Comparison of ENCODE assay signal across 15 cellular contexts in the genomic region with DNA sequence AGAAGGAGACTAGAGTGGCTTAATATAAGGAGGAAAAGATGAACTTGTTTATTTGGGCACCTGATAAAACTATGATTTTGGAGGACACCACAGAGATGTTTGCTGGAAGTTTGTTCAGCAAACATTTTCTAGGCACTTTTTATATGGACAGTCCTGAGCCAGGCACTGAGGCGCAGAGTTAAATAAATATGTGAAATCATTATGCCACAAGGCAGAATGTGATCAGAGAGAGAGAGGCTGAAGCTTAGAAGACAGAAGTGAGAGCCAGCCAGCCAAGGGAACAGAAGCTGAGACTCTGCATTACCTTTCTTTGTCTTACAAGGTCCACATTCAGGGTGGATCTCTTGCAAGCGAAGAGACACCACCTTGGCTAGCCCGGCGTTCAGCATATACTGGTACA. TPM values are rescaled to one million over a fixed set of nuclear protein-coding genes. Genes with fewer than 3 reads are reported as not detected.
DNase-seq lines count a peak whose midpoint lies in the region; TF ChIP-seq lines count a peak whose summit lies in the region.
"Had no signal": no experiment of that assay in that cellular context is flagged by ENCODE, and none has a peak within 500 bp of the region (broad histone marks: within the 10 kb centered on the region; RNA-seq: fewer than 3 reads in every experiment).

No MANE protein-coding gene starts in this region.

- no peaks in the 10 kb centered on the region for H3K27me3 ChIP-seq in breast epithelium
- no peaks in the 10 kb centered on the region for H3K27me3 ChIP-seq in prostate gland (replicated peaks; ENCODE audit: insufficient read depth)
- no peaks in the 10 kb centered on the region for H3K27me3 ChIP-seq in tibial artery
- H3K27me3 ChIP-seq: BLaER1 treated with 17β-estradiol and CSF1 and Interleukin-3, amounts not matched to agents 10 nM and 100 nM had no signal

- DNase-seq in MCF 10A (ENCODE audit: unreplicated experiment), result no peak
- DNase-seq in breast epithelium (ENCODE audit: low spot score in 2 of 2), result no peak
- DNase-seq in activated T-helper 1 cell treated with anti-CD3 and anti-CD28 coated beads, Interleukin-12 subunit alpha, Interleukin-12 subunit beta, Interleukin-2, Interleukin-4 antibody, amounts not matched to agents 30 ng/mL and 10 ng/mL and 1 ng/mL, durations not matched to agents 14 hours and 24 hours and 36 hours (ENCODE audit: low spot score), result no peak
- peak; percentile 65 for DNase-seq in prostate gland (ENCODE audit: low spot score)
- DNase-seq in tibial artery, result no peak
- DNase-seq in GF-D8 (lab: John Stamatoyannopoulos, UW), result no peak
- no peak for DNase-seq in T-helper 2 cell
- DNase-seq: ACHN; Calu3; CD4-positive, alpha-beta T cell; DMS 273 treated with DMSO at 0.1 percent for 48 hours; GM23248 had no signal

- intact Hi-C loops in MCF 10A (cut with micrococcal nuclease) (no loop called here), breast epithelium (cut with DNase I; ENCODE audit: low total_unique reads) (no loop called here), prostate gland (cut with DNase I) (no loop called here), tibial artery (cut with DNase I; ENCODE audit: low total_unique reads) (no loop called here)
- intact Hi-C loops in activated T-helper 1 cell treated with anti-CD3 and anti-CD28 coated beads, Interleukin-12 subunit alpha, Interleukin-12 subunit beta, Interleukin-2, Interleukin-4 antibody, amounts not matched to agents 30 ng/mL and 10 ng/mL and 1 ng/mL, durations not matched to agents 14 hours and 24 hours and 36 hours (cut with micrococcal nuclease), result no loop called here

- CTCF ChIA-PET in MCF 10A (lab: Yijun Ruan, JAX), result no interaction called here

- H3K4me3 ChIP-seq in breast epithelium, result no peak overlapping the region
- H3K4me3 ChIP-seq in prostate gland, result no peak overlapping the region
- H3K4me3 ChIP-seq in tibial artery, result no peak overlapping the region
- H3K4me3 ChIP-seq: BLaER1 treated with 17β-estradiol and CSF1 and Interleukin-3, amounts not matched to agents 10 nM and 100 nM; GM12878; GM23248 had no signal

- no peak overlapping the region for H3K4me3 Mint-ChIP-seq in MCF 10A (ENCODE audit: unreplicated experiment)
- H3K4me3 Mint-ChIP-seq in activated T-helper 1 cell treated with anti-CD3 and anti-CD28 coated beads, Interleukin-12 subunit alpha, Interleukin-12 subunit beta, Interleukin-2, Interleukin-4 antibody, amounts not matched to agents 30 ng/mL and 10 ng/mL and 1 ng/mL, durations not matched to agents 14 hours and 24 hours and 36 hours, result no peak overlapping the region
- H3K4me3 Mint-ChIP-seq: CD4-positive, alpha-beta T cell had no signal

- POLR2A ChIA-PET in MCF 10A (lab: Yijun Ruan, JAX), result no interaction called here

- 67% methylated on average over 4 of the region's 4 CpGs for WGBS in prostate gland

- no TSS peak for BruUV-seq in MCF 10A (replicated peaks; lab: Mats Ljungman, UMichigan)

- TF ChIP-seq POLR2A in breast epithelium (IDR thresholded peaks at IDR 0.05), result no peak
- no peak for TF ChIP-seq POLR2A in prostate gland (IDR thresholded peaks at IDR 0.05)

- TF ChIP-seq CTCF in MCF 10A (IDR thresholded peaks at IDR 0.05; ENCODE audit: unreplicated experiment) (no peak), breast epithelium (IDR thresholded peaks at IDR 0.05) (no peak), C4-2B (conservative IDR thresholded peaks at IDR 0.05) (no peak), prostate gland (IDR thresholded peaks at IDR 0.05) (no peak), tibial artery (IDR thresholded peaks at IDR 0.05) (no peak)

- peaks cover 76% of the 10 kb centered on the region for H3K36me3 Mint-ChIP-seq in MCF 10A (ENCODE audit: insufficient read depth, unreplicated experiment)
- peaks cover 46% of the 10 kb centered on the region for H3K36me3 Mint-ChIP-seq in activated T-helper 1 cell treated with anti-CD3 and anti-CD28 coated beads, Interleukin-12 subunit alpha, Interleukin-12 subunit beta, Interleukin-2, Interleukin-4 antibody, amounts not matched to agents 30 ng/mL and 10 ng/mL and 1 ng/mL, durations not matched to agents 14 hours and 24 hours and 36 hours (ENCODE audit: low read depth)

- H3K36me3 ChIP-seq in breast epithelium (peaks cover 9% of the 10 kb centered on the region), prostate gland (peaks cover 5 to 8% of the 10 kb centered on the region in 2 donors), tibial artery (peaks cover 86 to 99% (median 98%) of the 10 kb centered on the region in 3 donors)

- H3K4me1 ChIP-seq in breast epithelium (no peaks in the 10 kb centered on the region), prostate gland (replicated peaks) (no peaks in the 10 kb centered on the region), tibial artery (no peaks in the 10 kb centered on the region)

- H3K27me3 Mint-ChIP-seq in MCF 10A (ENCODE audit: insufficient read depth, unreplicated experiment), result no peaks in the 10 kb centered on the region
- H3K27me3 Mint-ChIP-seq in activated T-helper 1 cell treated with anti-CD3 and anti-CD28 coated beads, Interleukin-12 subunit alpha, Interleukin-12 subunit beta, Interleukin-2, Interleukin-4 antibody, amounts not matched to agents 30 ng/mL and 10 ng/mL and 1 ng/mL, durations not matched to agents 14 hours and 24 hours and 36 hours (ENCODE audit: insufficient read depth), result no peaks in the 10 kb centered on the region
- H3K27me3 Mint-ChIP-seq: CD4-positive, alpha-beta T cell had no signal

- H3K9me3 ChIP-seq in breast epithelium (peaks cover 0 to 14% of the 10 kb centered on the region in 2 donors), prostate gland (no peaks in the 10 kb centered on the region), tibial artery (peaks cover 0 to 7% (median 0%) of the 10 kb centered on the region in 3 donors)
- H3K9me3 ChIP-seq: BLaER1 treated with 17β-estradiol and CSF1 and Interleukin-3, amounts not matched to agents 10 nM and 100 nM had no signal

- H3K9me3 Mint-ChIP-seq in MCF 10A (ENCODE audit: unreplicated experiment), result no peaks in the 10 kb centered on the region
- H3K9me3 Mint-ChIP-seq in activated T-helper 1 cell treated with anti-CD3 and anti-CD28 coated beads, Interleukin-12 subunit alpha, Interleukin-12 subunit beta, Interleukin-2, Interleukin-4 antibody, amounts not matched to agents 30 ng/mL and 10 ng/mL and 1 ng/mL, durations not matched to agents 14 hours and 24 hours and 36 hours, result no peaks in the 10 kb centered on the region
- H3K9me3 Mint-ChIP-seq: CD4-positive, alpha-beta T cell had no signal

- peak overlapping the region; percentile 64 for H3K27ac Mint-ChIP-seq in MCF 10A (ENCODE audit: low read depth, unreplicated experiment)
- peak overlapping the region; percentile 4 for H3K27ac Mint-ChIP-seq in activated T-helper 1 cell treated with anti-CD3 and anti-CD28 coated beads, Interleukin-12 subunit alpha, Interleukin-12 subunit beta, Interleukin-2, Interleukin-4 antibody, amounts not matched to agents 30 ng/mL and 10 ng/mL and 1 ng/mL, durations not matched to agents 14 hours and 24 hours and 36 hours
- H3K27ac Mint-ChIP-seq: CD4-positive, alpha-beta T cell had no signal

- H3K27ac ChIP-seq in breast epithelium, result no peak overlapping the region
- H3K27ac ChIP-seq in C4-2B, result peak overlapping the region; percentile 66
- peak overlapping the region; percentile 64 to 85 for H3K27ac ChIP-seq in prostate gland
- H3K27ac ChIP-seq in tibial artery, result no peak overlapping the region
- H3K27ac ChIP-seq: BLaER1 treated with 17β-estradiol and CSF1 and Interleukin-3, amounts not matched to agents 10 nM and 100 nM; GM23248 had no signal

- H3K4me1 Mint-ChIP-seq in MCF 10A (ENCODE audit: insufficient read depth, unreplicated experiment), result no peaks in the 10 kb centered on the region
- peaks cover 21% of the 10 kb centered on the region for H3K4me1 Mint-ChIP-seq in activated T-helper 1 cell treated with anti-CD3 and anti-CD28 coated beads, Interleukin-12 subunit alpha, Interleukin-12 subunit beta, Interleukin-2, Interleukin-4 antibody, amounts not matched to agents 30 ng/mL and 10 ng/mL and 1 ng/mL, durations not matched to agents 14 hours and 24 hours and 36 hours (ENCODE audit: low read depth)

RNA-seq across cellular contexts. Expression of gene GTF3C1, which starts 21.4 kb away (rescaled TPM):
- total RNA-seq in MCF 10A (2022) (38.1 and 52.3 TPM in 2 replicates), breast epithelium (10 to 100 TPM; 31.2 to 44.6 (median 37.4) TPM), prostate gland (100 to 1,000 TPM; 164 to 233 TPM)
- 66.5 and 69.9 TPM in 2 replicates for total RNA-seq in activated T-helper 1 cell treated with anti-CD3 and anti-CD28 coated beads, Interleukin-12 subunit alpha, Interleukin-12 subunit beta, Interleukin-2, Interleukin-4 antibody, amounts not matched to agents 30 ng/mL and 10 ng/mL and 1 ng/mL, durations not matched to agents 14 hours and 24 hours and 36 hours

RNA-seq across cellular contexts. Expression of gene KATNIP, which starts 21.6 kb away (rescaled TPM):
- total RNA-seq in MCF 10A (2022), result 21.3 and 36.5 TPM in 2 replicates
- total RNA-seq in breast epithelium, result 10 to 100 TPM; 14.4 to 46.9 (median 31.6) TPM
- 12.4 and 17.6 TPM in 2 replicates for total RNA-seq in activated T-helper 1 cell treated with anti-CD3 and anti-CD28 coated beads, Interleukin-12 subunit alpha, Interleukin-12 subunit beta, Interleukin-2, Interleukin-4 antibody, amounts not matched to agents 30 ng/mL and 10 ng/mL and 1 ng/mL, durations not matched to agents 14 hours and 24 hours and 36 hours
- 10 to 100 TPM; 31.7 to 40.9 TPM for total RNA-seq in prostate gland

Comparison
In these comparisons a context has a peak if more than half of its experiments do, and no peak if none do; other contexts are left out.
1. H3K27ac ChIP-seq: peak in C4-2B (single experiment) and prostate gland (2 of 2); none in breast epithelium (0 of 2) and tibial artery (0 of 2).